ENCODE assay signal across 9 cellular contexts in the genomic region with DNA sequence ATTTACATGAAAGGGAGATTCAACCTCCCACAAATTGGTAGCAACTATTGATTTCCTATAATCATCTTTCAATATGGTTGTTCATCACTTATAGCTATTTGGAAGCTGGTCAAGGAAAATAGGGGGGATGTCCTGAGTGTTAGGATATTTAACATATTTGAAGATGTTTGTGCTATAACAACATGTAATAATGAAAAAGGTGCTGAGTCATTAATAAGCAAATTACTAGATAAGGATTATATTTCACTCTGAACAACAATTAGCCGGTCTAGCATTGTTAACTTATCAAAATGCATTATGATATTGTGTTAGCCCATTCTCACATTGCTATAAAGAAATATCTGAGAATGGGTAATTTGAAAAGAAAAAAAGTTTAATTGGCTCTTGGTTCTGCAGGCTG.
"Had no signal": no experiment of that assay in that cellular context is flagged by ENCODE, and none has a peak within 500 bp of the region (broad histone marks: within the 10 kb centered on the region; RNA-seq: fewer than 3 reads in every experiment).

No MANE protein-coding gene starts in this region.

- ATAC-seq: HCT116 had no signal

- H3K27ac ChIP-seq: KMS-11 had no signal

- DNase-seq: GOT3, H7, HFFc6, Karpas-422, KBM-7 had no signal

- FAIRE-seq: HTR-8/SVneo had no signal

- H3K4me2 ChIP-seq: KMS-11 had no signal

- H3K4me3 ChIP-seq: HAP-1 had no signal

- H3K4me1 ChIP-seq: HAP-1 had no signal

- H3K9me3 ChIP-seq: HAP-1 had no signal

- H3K36me3 ChIP-seq: HAP-1 had no signal

- H3K9ac ChIP-seq: KMS-11 had no signal

- H3K4me3 Mint-ChIP-seq: HFFc6 had no signal

- H3K27ac Mint-ChIP-seq: HFFc6 had no signal
